16 cellular contexts compared by ENCODE assay signal in the genomic region with DNA sequence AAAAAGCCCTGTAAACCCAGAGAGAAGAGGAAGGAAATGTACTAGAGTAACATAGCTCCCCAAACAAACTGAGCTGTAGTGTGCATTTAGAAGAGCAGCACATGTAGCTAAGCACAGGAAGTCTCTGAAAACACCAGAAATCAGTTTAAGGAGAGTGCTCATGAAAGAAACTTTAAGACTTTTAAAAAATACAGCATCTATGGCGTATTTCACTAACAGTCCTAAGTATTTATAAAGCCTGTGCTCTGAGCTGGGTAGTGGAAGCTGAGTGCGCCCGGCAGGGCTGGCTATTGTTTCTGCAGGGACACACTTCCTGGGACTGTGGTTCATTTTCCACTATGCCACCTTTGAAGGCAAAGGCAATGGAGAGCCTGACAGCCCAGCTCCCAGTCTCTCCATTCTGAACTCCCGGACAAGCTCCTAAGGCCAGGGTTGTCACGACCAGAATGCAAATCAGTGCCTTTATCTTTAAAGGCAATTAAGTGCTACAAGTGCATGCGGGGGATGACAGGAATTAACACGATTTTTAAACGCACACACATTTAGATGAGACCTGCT. TPM values are rescaled to one million over a fixed set of nuclear protein-coding genes. Genes with fewer than 3 reads are reported as not detected.
A peak's percentile ranks its signal among the peaks of the same experiment; 100 is the strongest.
DNase-seq lines count a peak whose midpoint lies in the region; ATAC-seq, FAIRE-seq and TF ChIP-seq lines count a peak whose summit lies in the region.
"Had no signal": no experiment of that assay in that cellular context is flagged by ENCODE, and none has a peak within 500 bp of the region (broad histone marks: within the 10 kb centered on the region; RNA-seq: fewer than 3 reads in every experiment).

No MANE protein-coding gene starts in this region.

- peaks cover 17% of the 10 kb centered on the region for H3K36me3 Mint-ChIP-seq in CD4-positive, CD25-positive, alpha-beta regulatory T cell

- no peak for FAIRE-seq in kidney (lab: Jason Lieb, UNC)
- FAIRE-seq: islet of Langerhans, pancreas had no signal

- H3K27me3 ChIP-seq in CD4-positive, CD25-positive, alpha-beta regulatory T cell (ENCODE audit: control insufficient read depth, insufficient read depth, low read length), result no peaks in the 10 kb centered on the region
- no peaks in the 10 kb centered on the region for H3K27me3 ChIP-seq in HUES48 (ENCODE audit: control insufficient read depth, insufficient read depth, low read length)
- H3K27me3 ChIP-seq in lower lobe of right lung (ENCODE audit: low read depth), result no peaks in the 10 kb centered on the region
- H3K27me3 ChIP-seq: ascending aorta, pancreas, tibial nerve had no signal

- DNase-seq in CD4-positive, CD25-positive, alpha-beta regulatory T cell, result peak in 2 of 3 donors; percentile 18 to 49
- DNase-seq in astrocyte of the hippocampus (ENCODE audit: low read depth, low spot score), result peak; percentile 11
- no peak for DNase-seq in lower lobe of right lung
- DNase-seq in omental fat pad (ENCODE audit: low spot score), result no peak
- no peak for DNase-seq in cerebellum (ENCODE audit: low spot score)
- no peak for DNase-seq in kidney
- no peak for DNase-seq in pons (ENCODE audit: low spot score)
- DNase-seq: activated CD4-positive, alpha-beta T cell treated with anti-CD3 and anti-CD28 coated beads for 48 hours; HFFc6; MM.1S; NCI-H226; pancreas had no signal

- peak overlapping the region; percentile 42 for H3K4me3 ChIP-seq in CD4-positive, CD25-positive, alpha-beta regulatory T cell (ENCODE audit: low read depth, low read length)
- H3K4me3 ChIP-seq in HUES48 (ENCODE audit: low read depth, low read length) (no peak overlapping the region), lower lobe of right lung (no peak overlapping the region), kidney (ENCODE audit: low read length in 2 of 2) (no peak overlapping the region)
- H3K4me3 ChIP-seq: ascending aorta, pancreas, tibial nerve had no signal

- no peaks in the 10 kb centered on the region for H3K9me3 ChIP-seq in CD4-positive, CD25-positive, alpha-beta regulatory T cell (ENCODE audit: control insufficient read depth in 2 of 2, low read length in 2 of 2)
- no peaks in the 10 kb centered on the region for H3K9me3 ChIP-seq in HUES48 (ENCODE audit: control insufficient read depth, insufficient read depth, low read length)
- H3K9me3 ChIP-seq in lower lobe of right lung, result no peaks in the 10 kb centered on the region
- H3K9me3 ChIP-seq in kidney (ENCODE audit: control insufficient read depth in 1 of 2, low read length in 2 of 2), result no peaks in the 10 kb centered on the region
- H3K9me3 ChIP-seq: ascending aorta, pancreas, tibial nerve had no signal

- peaks cover 4% of the 10 kb centered on the region for H3K27me3 Mint-ChIP-seq in CD4-positive, CD25-positive, alpha-beta regulatory T cell

- H3K9ac ChIP-seq in HUES48 (ENCODE audit: low read depth, low read length) (no peak overlapping the region), kidney (ENCODE audit: low read length in 2 of 2) (no peak overlapping the region)

- H3K36me3 ChIP-seq in CD4-positive, CD25-positive, alpha-beta regulatory T cell (ENCODE audit: control insufficient read depth, insufficient read depth, low read length), result peaks cover 16% of the 10 kb centered on the region
- H3K36me3 ChIP-seq in HUES48 (ENCODE audit: control insufficient read depth, insufficient read depth, low read length) (0 out of 2 replicates have a peak, but pooled peaks cover 1% of the 10 kb centered on the region), lower lobe of right lung (peaks cover 17% of the 10 kb centered on the region), kidney (ENCODE audit: control insufficient read depth in 1 of 2, insufficient read depth in 2 of 2, low read length in 2 of 2) (no peaks in the 10 kb centered on the region)
- H3K36me3 ChIP-seq: pancreas had no signal

- intact Hi-C loops in lower lobe of right lung (cut with DNase I) (no loop called here), kidney (cut with DNase I) (no loop called here)

- H3K4me1 Mint-ChIP-seq in CD4-positive, CD25-positive, alpha-beta regulatory T cell, result peaks cover 33 to 73% (median 59%) of the 10 kb centered on the region in 4 donors

- peak overlapping the region in 3 of 4 donors; percentile 22 to 73 (median 62) for H3K4me3 Mint-ChIP-seq in CD4-positive, CD25-positive, alpha-beta regulatory T cell
- H3K4me3 Mint-ChIP-seq: HFFc6 had no signal

- H3K4me1 ChIP-seq in CD4-positive, CD25-positive, alpha-beta regulatory T cell (ENCODE audit: control insufficient read depth, insufficient read depth, low read length, poor library complexity, severe bottlenecking), result peaks cover 45% of the 10 kb centered on the region
- H3K4me1 ChIP-seq in HUES48 (ENCODE audit: control insufficient read depth, insufficient read depth, low read length) (peaks cover 26% of the 10 kb centered on the region), lower lobe of right lung (peaks cover 8% of the 10 kb centered on the region), kidney (ENCODE audit: control insufficient read depth in 1 of 2, insufficient read depth in 1 of 2, low read depth in 1 of 2, low read length in 2 of 2) (peaks cover 3 to 20% of the 10 kb centered on the region in 2 donors)
- H3K4me1 ChIP-seq: ascending aorta had no signal

- H3K27ac ChIP-seq in CD4-positive, CD25-positive, alpha-beta regulatory T cell (ENCODE audit: insufficient read depth, low read length, poor library complexity, severe bottlenecking), result peak overlapping the region; percentile 58
- H3K27ac ChIP-seq in HUES48 (ENCODE audit: low read depth, low read length) (peak overlapping the region; percentile 62), lower lobe of right lung (peak overlapping the region; percentile 26), kidney (ENCODE audit: low read depth in 2 of 2, low read length in 2 of 2) (no peak overlapping the region)
- H3K27ac ChIP-seq: ascending aorta, pancreas had no signal

- no peaks in the 10 kb centered on the region for H3K9me3 Mint-ChIP-seq in CD4-positive, CD25-positive, alpha-beta regulatory T cell
- H3K9me3 Mint-ChIP-seq: HFFc6 had no signal

- TF ChIP-seq CTCF in lower lobe of right lung (IDR thresholded peaks at IDR 0.05) (no peak), omental fat pad (IDR thresholded peaks at IDR 0.05) (no peak), kidney (IDR thresholded peaks at IDR 0.05; ENCODE audit: borderline replicate concordance, extremely low read depth, insufficient read depth) (no peak)

- ATAC-seq in CD4-positive, CD25-positive, alpha-beta regulatory T cell (ENCODE audit: low read depth in 2 of 2), result peak; percentile 62 to 65
- ATAC-seq in lower lobe of right lung (peak in 1 of 2 donors; percentile 12), omental fat pad (ENCODE audit: low FRiP score) (no peak)
- ATAC-seq: pancreas had no signal

- peak overlapping the region; percentile 94 to 96 (median 96) for H3K27ac Mint-ChIP-seq in CD4-positive, CD25-positive, alpha-beta regulatory T cell
- H3K27ac Mint-ChIP-seq: HFFc6 had no signal

RNA-seq across cellular contexts. Expression of a gene that starts 45.4 kb away (rescaled TPM):
- total RNA-seq in CD4-positive, CD25-positive, alpha-beta regulatory T cell, result 78.2 TPM
- polyA plus RNA-seq in CD4-positive, CD25-positive, alpha-beta regulatory T cell, result 10 to 100 TPM; 17.6 to 25.4 (median 21.4) TPM
- total RNA-seq in lower lobe of right lung, result 45.9 TPM
- 10 to 100 TPM; 23.7 to 51.2 (median 29.5) TPM for total RNA-seq in omental fat pad
- 58.8 TPM for total RNA-seq in cerebellum
- total RNA-seq in kidney, result 40.0 TPM
- polyA plus RNA-seq in kidney (ENCODE audit: insufficient read depth, low read depth, low replicate concordance), result 3.6 TPM

Comparison
In these comparisons a context has a peak if more than half of its experiments do, and no peak if none do; other contexts are left out.
1. DNase-seq: peak in CD4-positive, CD25-positive, alpha-beta regulatory T cell (2 of 3) and astrocyte of the hippocampus (single experiment); none in lower lobe of right lung (single experiment), omental fat pad (single experiment), cerebellum (single experiment), kidney (single experiment) and pons (single experiment).
2. H3K27ac ChIP-seq: peak in CD4-positive, CD25-positive, alpha-beta regulatory T cell (single experiment), HUES48 (single experiment) and lower lobe of right lung (single experiment); none in kidney (0 of 2).